In genomic region chr10:13348216-13349017, GRCh38 we compare ENCODE assay signal across 1 cellular context.
TF ChIP-seq lines count a peak whose summit lies in the region.

Gene SEPHS1 (minus strand): TSS chr10:13348293. CDS start chr10:13344950, 3,343 bp downstream.

TF ChIP-seq in HEK293, 187 proteins besides CTCF, POLR2A, EP300 and RAD21 (continued from another document):
- TF ChIP-seq PRDM2 (tag by site-specific recombination; IDR thresholded peaks at IDR 0.05; ENCODE audit: borderline replicate concordance) (no peak), GLIS1 (tag by site-specific recombination; IDR thresholded peaks at IDR 0.05) (0 out of 2 replicates have a peak, but pooled peaks have one; percentile 38), ZNF2 (tag by site-specific recombination; IDR thresholded peaks at IDR 0.05) (0 out of 2 replicates have a peak, but pooled peaks have one; percentile 18), ZNF366 (tag by site-specific recombination; conservative IDR thresholded peaks at IDR 0.05) (peak; percentile 45; the same call in 1 of the 2 replicates), ZNF404 (tag by site-specific recombination; IDR thresholded peaks at IDR 0.05) (no peak), SETDB1 (IDR thresholded peaks at IDR 0.05; ENCODE audit: insufficient read length, low read length) (no peak), ZNF239 (tag by site-specific recombination; IDR thresholded peaks at IDR 0.05) (no peak), ZNF558 (tag by site-specific recombination; IDR thresholded peaks at IDR 0.05) (no peak), GFI1B (tag by site-specific recombination; IDR thresholded peaks at IDR 0.05) (no peak), ZNF398 (tag by site-specific recombination; IDR thresholded peaks at IDR 0.05) (peak; percentile 74), ZNF785 (tag by site-specific recombination; IDR thresholded peaks at IDR 0.05) (no peak), GLIS2 (tag by site-specific recombination; IDR thresholded peaks at IDR 0.05) (peak; percentile 90), HIC1 (tag by site-specific recombination; IDR thresholded peaks at IDR 0.05) (peak; percentile 67; the same call in 1 of the 2 replicates), ZNF140 (tag by site-specific recombination; IDR thresholded peaks at IDR 0.05) (no peak), EGR2 (tag by site-specific recombination; IDR thresholded peaks at IDR 0.05; ENCODE audit: low read depth) (no peak), ZNF791 (tag by site-specific recombination; IDR thresholded peaks at IDR 0.05) (no peak), KLF10 (tag by site-specific recombination; IDR thresholded peaks at IDR 0.05) (peak; percentile 86), ZNF19 (tag by site-specific recombination; IDR thresholded peaks at IDR 0.05; ENCODE audit: low read depth) (no peak), GLI2 (tag by site-specific recombination; IDR thresholded peaks at IDR 0.05; ENCODE audit: borderline replicate concordance, low read depth) (no peak)
- TF ChIP-seq, protein P1, sequence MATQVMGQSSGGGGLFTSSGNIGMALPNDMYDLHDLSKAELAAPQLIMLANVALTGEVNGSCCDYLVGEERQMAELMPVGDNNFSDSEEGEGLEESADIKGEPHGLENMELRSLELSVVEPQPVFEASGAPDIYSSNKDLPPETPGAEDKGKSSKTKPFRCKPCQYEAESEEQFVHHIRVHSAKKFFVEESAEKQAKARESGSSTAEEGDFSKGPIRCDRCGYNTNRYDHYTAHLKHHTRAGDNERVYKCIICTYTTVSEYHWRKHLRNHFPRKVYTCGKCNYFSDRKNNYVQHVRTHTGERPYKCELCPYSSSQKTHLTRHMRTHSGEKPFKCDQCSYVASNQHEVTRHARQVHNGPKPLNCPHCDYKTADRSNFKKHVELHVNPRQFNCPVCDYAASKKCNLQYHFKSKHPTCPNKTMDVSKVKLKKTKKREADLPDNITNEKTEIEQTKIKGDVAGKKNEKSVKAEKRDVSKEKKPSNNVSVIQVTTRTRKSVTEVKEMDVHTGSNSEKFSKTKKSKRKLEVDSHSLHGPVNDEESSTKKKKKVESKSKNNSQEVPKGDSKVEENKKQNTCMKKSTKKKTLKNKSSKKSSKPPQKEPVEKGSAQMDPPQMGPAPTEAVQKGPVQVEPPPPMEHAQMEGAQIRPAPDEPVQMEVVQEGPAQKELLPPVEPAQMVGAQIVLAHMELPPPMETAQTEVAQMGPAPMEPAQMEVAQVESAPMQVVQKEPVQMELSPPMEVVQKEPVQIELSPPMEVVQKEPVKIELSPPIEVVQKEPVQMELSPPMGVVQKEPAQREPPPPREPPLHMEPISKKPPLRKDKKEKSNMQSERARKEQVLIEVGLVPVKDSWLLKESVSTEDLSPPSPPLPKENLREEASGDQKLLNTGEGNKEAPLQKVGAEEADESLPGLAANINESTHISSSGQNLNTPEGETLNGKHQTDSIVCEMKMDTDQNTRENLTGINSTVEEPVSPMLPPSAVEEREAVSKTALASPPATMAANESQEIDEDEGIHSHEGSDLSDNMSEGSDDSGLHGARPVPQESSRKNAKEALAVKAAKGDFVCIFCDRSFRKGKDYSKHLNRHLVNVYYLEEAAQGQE (tag by site-specific recombination; IDR thresholded peaks at IDR 0.05): peak; percentile 83
- TF ChIP-seq, protein P2, sequence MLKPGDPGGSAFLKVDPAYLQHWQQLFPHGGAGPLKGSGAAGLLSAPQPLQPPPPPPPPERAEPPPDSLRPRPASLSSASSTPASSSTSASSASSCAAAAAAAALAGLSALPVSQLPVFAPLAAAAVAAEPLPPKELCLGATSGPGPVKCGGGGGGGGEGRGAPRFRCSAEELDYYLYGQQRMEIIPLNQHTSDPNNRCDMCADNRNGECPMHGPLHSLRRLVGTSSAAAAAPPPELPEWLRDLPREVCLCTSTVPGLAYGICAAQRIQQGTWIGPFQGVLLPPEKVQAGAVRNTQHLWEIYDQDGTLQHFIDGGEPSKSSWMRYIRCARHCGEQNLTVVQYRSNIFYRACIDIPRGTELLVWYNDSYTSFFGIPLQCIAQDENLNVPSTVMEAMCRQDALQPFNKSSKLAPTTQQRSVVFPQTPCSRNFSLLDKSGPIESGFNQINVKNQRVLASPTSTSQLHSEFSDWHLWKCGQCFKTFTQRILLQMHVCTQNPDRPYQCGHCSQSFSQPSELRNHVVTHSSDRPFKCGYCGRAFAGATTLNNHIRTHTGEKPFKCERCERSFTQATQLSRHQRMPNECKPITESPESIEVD (tag by site-specific recombination; IDR thresholded peaks at IDR 0.05): no peak
TF ChIP-seq in HEK293: peak in this region for 56.
